Comparison of ENCODE assay signal across 19 cellular contexts in genomic region chr5:139852696-139853095, GRCh38. TPM values are rescaled to one million over a fixed set of nuclear protein-coding genes. Genes with fewer than 3 reads are reported as not detected.
"Had no signal": no experiment of that assay in that cellular context is flagged by ENCODE, and none has a peak within 500 bp of the region (broad histone marks: within the 10 kb centered on the region; RNA-seq: fewer than 3 reads in every experiment).

No MANE protein-coding gene starts in this region.

- H3K36me3 ChIP-seq: pancreas, prostate gland, right lobe of liver had no signal

- DNase-seq: cerebellar nuclear complex; foreskin keratinocyte; immature natural killer cell; left cardiac atrium; left ventricle myocardium inferior; mesendoderm; naive B cell; pancreas; stimulated activated CD4-positive, alpha-beta T cell treated with anti-CD3 and anti-CD28 coated beads, Interleukin-2, amount 100 ng/mL, for 24 hours; stimulated activated CD4-positive, alpha-beta T cell treated with anti-CD3 and anti-CD28 coated beads, Interleukin-4, amount 100 ng/mL, for 4 hours; stimulated activated naive B cell treated with anti-CD40 and anti-IgM and Interleukin-4, amounts not matched to agents 10 μg/mL and 1 μg/mL and 100 μg/mL, for 72 hours; stimulated activated naive CD8-positive, alpha-beta T cell treated with anti-CD3 and anti-CD28 coated beads, Interleukin-15, amount 100 ng/mL, for 72 hours; testis had no signal

- H3K4me3 ChIP-seq: left ventricle myocardium inferior, pancreas, prostate gland, right lobe of liver, testis, tibial nerve had no signal

- FAIRE-seq: colon, keratinocyte, pancreas had no signal

- H3K27ac ChIP-seq: foreskin keratinocyte, left ventricle myocardium inferior, pancreas, prostate gland, right lobe of liver, testis, tibial nerve had no signal

- ATAC-seq: foreskin keratinocyte; left cardiac atrium; pancreas; right lobe of liver; stimulated activated naive B cell treated with anti-CD40 and anti-IgM and Interleukin-4, amounts not matched to agents 10 μg/mL and 1 μg/mL and 100 μg/mL, for 72 hours; stimulated activated naive CD8-positive, alpha-beta T cell treated with anti-CD3 and anti-CD28 coated beads, Interleukin-15, amount 100 ng/mL, for 72 hours had no signal

- H3K4me1 ChIP-seq: foreskin keratinocyte, pancreas, prostate gland, testis had no signal

- H3K27me3 ChIP-seq: pancreas, right lobe of liver, testis, tibial nerve had no signal

- H3K9me3 ChIP-seq: left ventricle myocardium inferior, pancreas, prostate gland, right lobe of liver, testis, tibial nerve had no signal

RNA-seq across cellular contexts. Expression of gene PSD2, which starts 57.1 kb away (rescaled TPM):
- total RNA-seq: epithelial cell of proximal tubule, foreskin keratinocyte, left ventricle myocardium inferior had no signal
- polyA plus RNA-seq: foreskin keratinocyte, keratinocyte had no signal
